28 cellular contexts compared by ENCODE assay signal in the genomic region with DNA sequence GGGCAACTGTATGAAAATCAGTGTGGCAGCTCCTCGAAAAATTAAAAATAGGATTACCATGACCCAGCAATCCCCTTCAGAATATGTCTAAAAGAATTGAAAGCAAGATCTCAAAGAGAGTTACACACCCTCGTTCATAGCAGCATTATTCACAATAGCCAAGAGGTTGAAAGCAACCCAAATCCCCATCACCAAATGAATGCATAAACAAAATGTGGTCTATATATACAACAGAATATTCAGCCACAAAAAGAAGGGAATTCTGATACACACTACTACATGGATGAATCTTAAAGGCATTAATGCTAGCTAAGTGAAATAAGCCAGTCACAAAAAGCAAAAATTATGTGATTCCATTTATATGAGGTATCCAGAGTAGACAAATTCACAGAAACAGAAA.
"Had no signal": no experiment of that assay in that cellular context is flagged by ENCODE, and none has a peak within 500 bp of the region (broad histone marks: within the 10 kb centered on the region; RNA-seq: fewer than 3 reads in every experiment).

No MANE protein-coding gene starts in this region.

- H3K4me3 ChIP-seq: breast epithelium, heart left ventricle, pancreas, psoas muscle, smooth muscle cell, suprapubic skin, tibial artery, upper lobe of right lung had no signal

- H3K4me1 Mint-ChIP-seq: activated B cell treated with CpG ODN at 0.5 μM for 24 hours; immature natural killer cell; stimulated activated naive B cell treated with anti-CD40 and anti-IgM and Interleukin-4, amounts not matched to agents 10 μg/mL and 1 μg/mL and 100 μg/mL, for 72 hours had no signal

- H3K9me3 ChIP-seq: breast epithelium, heart left ventricle, pancreas, psoas muscle, suprapubic skin, tibial artery, upper lobe of right lung had no signal

- H3K9me3 Mint-ChIP-seq: activated B cell treated with CpG ODN at 0.5 μM for 24 hours; activated naive CD4-positive, alpha-beta T cell treated with anti-CD3 and anti-CD28 coated beads, Interleukin-2, amount 50 U/mL, for 72 hours; activated T-cell treated with anti-CD3 and anti-CD28 coated beads, Interleukin-2, amount 50 U/mL, for 4 hours; immature natural killer cell; stimulated activated naive B cell treated with anti-CD40 and anti-IgM and Interleukin-4, amounts not matched to agents 10 μg/mL and 1 μg/mL and 100 μg/mL, for 72 hours; T-helper 2 cell treated with Interferon-gamma antibody and Interleukin-4, amounts not matched to agents 5 μg/mL and 100 μg/mL, for 36 hours had no signal

- H3K27me3 ChIP-seq: breast epithelium, heart left ventricle, pancreas, suprapubic skin, tibial artery, upper lobe of right lung had no signal

- H3K4me1 ChIP-seq: breast epithelium, heart left ventricle, pancreas, psoas muscle, suprapubic skin, tibial artery, upper lobe of right lung had no signal

- DNase-seq: activated B cell treated with CpG ODN at 0.5 μM for 24 hours; activated CD4-positive, alpha-beta T cell treated with anti-CD3 and anti-CD28 coated beads for 36 hours; activated CD8-positive, alpha-beta memory T cell treated with anti-CD3 and anti-CD28 coated beads, Interleukin-2, amount 50 U/mL, for 48 hours; activated naive CD4-positive, alpha-beta T cell; activated T-cell treated with anti-CD3 and anti-CD28 coated beads, Interleukin-2, amount 50 U/mL, for 4 hours; amygdala; central memory CD4-positive, alpha-beta T cell; foreskin fibroblast; heart left ventricle; hypothalamus; immature natural killer cell; kidney; left colon; mammary epithelial cell; pancreas; psoas muscle; stimulated activated CD4-positive, alpha-beta T cell treated with anti-CD3 and anti-CD28 coated beads, Interleukin-1b, Interleukin-23, amount 100 ng/mL, for 48 hours; stimulated activated CD4-positive, alpha-beta T cell treated with anti-CD3 and anti-CD28 coated beads, Interleukin-4, amount 100 ng/mL, for 4 hours; stimulated activated CD8-positive, alpha-beta memory T cell treated with anti-CD3 and anti-CD28 coated beads, Interleukin-4, amount 100 ng/mL, for 48 hours; stimulated activated naive B cell treated with anti-CD40 and anti-IgM and Interleukin-4, amounts not matched to agents 10 μg/mL and 1 μg/mL and 100 μg/mL, for 72 hours; T-helper 1 cell; tibial artery; upper lobe of right lung had no signal

- H3K4me3 Mint-ChIP-seq: activated B cell treated with CpG ODN at 0.5 μM for 24 hours; activated CD4-positive, alpha-beta T cell treated with anti-CD3 and anti-CD28 coated beads for 36 hours; activated T-cell treated with anti-CD3 and anti-CD28 coated beads, Interleukin-2, amount 50 U/mL, for 4 hours; immature natural killer cell; stimulated activated naive B cell treated with anti-CD40 and anti-IgM and Interleukin-4, amounts not matched to agents 10 μg/mL and 1 μg/mL and 100 μg/mL, for 72 hours; T-helper 2 cell treated with Interferon-gamma antibody and Interleukin-4, amounts not matched to agents 5 μg/mL and 100 μg/mL, for 36 hours had no signal

- ATAC-seq: activated CD4-positive, alpha-beta T cell treated with anti-CD3 and anti-CD28 coated beads for 36 hours; activated naive CD4-positive, alpha-beta T cell treated with anti-CD3 and anti-CD28 coated beads, Interleukin-2, amount 50 U/mL, for 72 hours; activated T-cell treated with anti-CD3 and anti-CD28 coated beads, Interleukin-2, amount 50 U/mL, for 4 hours; heart left ventricle; left colon; pancreas; psoas muscle; stimulated activated naive B cell treated with anti-CD40 and anti-IgM and Interleukin-4, amounts not matched to agents 10 μg/mL and 1 μg/mL and 100 μg/mL, for 72 hours; upper lobe of right lung had no signal

- H3K27ac ChIP-seq: breast epithelium, heart left ventricle, pancreas, psoas muscle, suprapubic skin, tibial artery, upper lobe of right lung had no signal

- H3K36me3 ChIP-seq: breast epithelium had no signal

- H3K27ac Mint-ChIP-seq: activated B cell treated with CpG ODN at 0.5 μM for 24 hours; activated CD4-positive, alpha-beta T cell treated with anti-CD3 and anti-CD28 coated beads for 36 hours; activated naive CD4-positive, alpha-beta T cell treated with anti-CD3 and anti-CD28 coated beads, Interleukin-2, amount 50 U/mL, for 72 hours; stimulated activated naive B cell treated with anti-CD40 and anti-IgM and Interleukin-4, amounts not matched to agents 10 μg/mL and 1 μg/mL and 100 μg/mL, for 72 hours; T-helper 2 cell treated with Interferon-gamma antibody and Interleukin-4, amounts not matched to agents 5 μg/mL and 100 μg/mL, for 36 hours had no signal

- H3K27me3 Mint-ChIP-seq: activated B cell treated with CpG ODN at 0.5 μM for 24 hours; activated CD4-positive, alpha-beta T cell treated with anti-CD3 and anti-CD28 coated beads for 36 hours; stimulated activated naive B cell treated with anti-CD40 and anti-IgM and Interleukin-4, amounts not matched to agents 10 μg/mL and 1 μg/mL and 100 μg/mL, for 72 hours had no signal

- H3K4me2 ChIP-seq: smooth muscle cell had no signal
